Comparison of ENCODE assay signal across 22 cellular contexts in the genomic region with DNA sequence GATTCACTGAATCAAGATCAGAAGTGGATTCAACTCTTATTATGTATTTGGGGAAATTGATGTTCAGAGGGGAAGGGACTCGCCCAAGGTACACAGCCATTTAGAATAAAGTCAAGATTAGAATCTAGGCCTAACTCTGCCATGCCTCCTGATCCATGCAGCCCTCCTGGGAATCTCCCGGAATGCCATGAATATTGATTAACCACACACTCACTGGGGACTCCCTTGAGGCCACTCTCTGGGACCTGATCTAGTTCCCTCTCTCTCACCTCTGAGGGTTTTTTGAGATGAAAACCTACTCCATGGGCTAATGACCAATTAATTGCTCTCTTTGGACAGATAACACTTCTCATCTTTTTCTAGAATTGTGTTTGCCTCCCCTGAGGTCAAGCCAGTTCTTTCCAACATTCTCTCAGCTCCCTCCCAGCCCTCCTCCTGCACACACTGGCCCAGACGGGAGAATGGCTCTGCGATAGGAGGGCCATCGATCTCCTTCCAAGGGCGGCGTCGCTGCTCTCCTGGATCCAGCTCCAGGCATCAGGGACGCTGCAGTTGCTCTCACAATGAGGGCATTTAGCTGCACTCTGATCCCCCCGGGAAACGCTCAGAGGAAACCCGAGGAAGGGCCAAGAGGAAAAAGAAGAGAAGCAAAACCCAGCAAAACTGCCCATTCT. TPM values are rescaled to one million over a fixed set of nuclear protein-coding genes. Genes with fewer than 3 reads are reported as not detected.
"Had no signal": no experiment of that assay in that cellular context is flagged by ENCODE, and none has a peak within 500 bp of the region (broad histone marks: within the 10 kb centered on the region; RNA-seq: fewer than 3 reads in every experiment).

No MANE protein-coding gene starts in this region.

- H2AFZ ChIP-seq: parathyroid adenoma had no signal

- H3K4me1 ChIP-seq: colonic mucosa, lower lobe of right lung, parathyroid adenoma, psoas muscle, stomach had no signal

- H3K4me3 Mint-ChIP-seq: immature natural killer cell, memory B cell, mesothelial cell of epicardium, natural killer cell had no signal

- H3K9ac ChIP-seq: parathyroid adenoma had no signal

- H3K27ac ChIP-seq: colonic mucosa, esophagus squamous epithelium, left ventricle myocardium inferior, lower lobe of right lung, parathyroid adenoma, psoas muscle, stomach, thoracic aorta had no signal

- H3K4me1 Mint-ChIP-seq: immature natural killer cell, memory B cell, mesothelial cell of epicardium, natural killer cell had no signal

- H3K36me3 Mint-ChIP-seq: immature natural killer cell, mesothelial cell of epicardium, natural killer cell had no signal

- H3K79me2 ChIP-seq: parathyroid adenoma had no signal

- H3K27me3 ChIP-seq: colonic mucosa, esophagus squamous epithelium, gastroesophageal sphincter had no signal

- DNase-seq: colonic mucosa; dermis blood vessel endothelial cell; esophagus squamous epithelium; foreskin fibroblast; immature natural killer cell; kidney; left cardiac atrium; left ventricle myocardium inferior; lower lobe of right lung; natural killer cell; psoas muscle; stimulated activated naive CD4-positive, alpha-beta T cell; stomach; trophoblast cell had no signal

- H3K9me3 ChIP-seq: colonic mucosa, esophagus squamous epithelium, gastroesophageal sphincter, left ventricle myocardium inferior, lower lobe of right lung, psoas muscle, stomach, thoracic aorta had no signal

- ATAC-seq: gastroesophageal sphincter, left cardiac atrium, lower lobe of right lung, natural killer cell, psoas muscle, sciatic nerve had no signal

- H3K27ac Mint-ChIP-seq: immature natural killer cell, memory B cell, mesothelial cell of epicardium, natural killer cell had no signal

- H3K9me3 Mint-ChIP-seq: immature natural killer cell, mesothelial cell of epicardium, natural killer cell had no signal

RNA-seq across cellular contexts. Expression of a gene that starts 22.6 kb away (rescaled TPM):
- total RNA-seq: dermis blood vessel endothelial cell, epithelial cell of proximal tubule, myocyte had no signal
- polyA plus RNA-seq: immature natural killer cell had no signal
